In genomic region chr3:15347104-15347736, GRCh38 we compare ENCODE assay signal across 19 cellular contexts. TPM values are rescaled to one million over a fixed set of nuclear protein-coding genes. Genes with fewer than 3 reads are reported as not detected.
A peak's percentile ranks its signal among the peaks of the same experiment; 100 is the strongest.
DNase-seq lines count a peak whose midpoint lies in the region; ATAC-seq and TF ChIP-seq lines count a peak whose summit lies in the region.
"Had no signal": no experiment of that assay in that cellular context is flagged by ENCODE, and none has a peak within 500 bp of the region (broad histone marks: within the 10 kb centered on the region; RNA-seq: fewer than 3 reads in every experiment).

No MANE protein-coding gene starts in this region.

- H3K27me3 Mint-ChIP-seq in activated naive CD4-positive, alpha-beta T cell treated with anti-CD3 and anti-CD28 coated beads, Interleukin-2, amount 10 ng/mL, durations not matched to agents 7 days and 5 days = peaks cover 12% of the 10 kb centered on the region
- no peaks in the 10 kb centered on the region for H3K27me3 Mint-ChIP-seq in central memory CD8-positive, alpha-beta T cell
- no peaks in the 10 kb centered on the region for H3K27me3 Mint-ChIP-seq in type B pancreatic cell

- peak; percentile 35 for DNase-seq in activated naive CD4-positive, alpha-beta T cell treated with anti-CD3 and anti-CD28 coated beads, Interleukin-2, amount 10 ng/mL, durations not matched to agents 7 days and 5 days
- DNase-seq in activated naive CD4-positive, alpha-beta T cell treated with Interleukin-2 at 50 U/mL for 16 hours = no peak
- DNase-seq in OCI-LY7 (ENCODE audit: low spot score) = no peak
- DNase-seq in central memory CD8-positive, alpha-beta T cell (ENCODE audit: low spot score in 2 of 2) = no peak
- DNase-seq in type B pancreatic cell (ENCODE audit: extremely low spot score, unreplicated experiment) = no peak
- no peak for DNase-seq in prostate gland (ENCODE audit: low spot score)
- no peak for DNase-seq in iPS-NIHi11 (ENCODE audit: low spot score)
- no peak for DNase-seq in activated gamma-delta T cell treated with Interleukin-2 at 50 U/mL for 16 hours
- DNase-seq: aorta; mesendoderm; NCI-H1092 treated with DMSO at 0.1 percent for 48 hours; NCI-H2171 treated with DMSO at 0.1 percent for 48 hours; NK-92 treated with Interleukin-12 subunit alpha and Interleukin-12 subunit beta, amount 100 ng/mL, for 24 hours; sigmoid colon; stimulated activated CD4-positive, alpha-beta T cell treated with anti-CD3 and anti-CD28 coated beads, Interleukin-2, amount 100 ng/mL, for 48 hours; stimulated activated CD8-positive, alpha-beta memory T cell treated with anti-CD3 and anti-CD28 coated beads, Interleukin-4, amount 100 ng/mL, for 48 hours; tibial artery had no signal

- peak overlapping the region; percentile 95 for H3K27ac Mint-ChIP-seq in activated naive CD4-positive, alpha-beta T cell treated with anti-CD3 and anti-CD28 coated beads, Interleukin-2, amount 10 ng/mL, durations not matched to agents 7 days and 5 days
- H3K27ac Mint-ChIP-seq in central memory CD8-positive, alpha-beta T cell (ENCODE audit: low read depth) = peak overlapping the region; percentile 75
- H3K27ac Mint-ChIP-seq in type B pancreatic cell = peak overlapping the region; percentile 88

- intact Hi-C loops in OCI-LY7 (cut with micrococcal nuclease; ENCODE audit: unreplicated experiment) (no loop called here), prostate gland (cut with DNase I) (no loop called here)

- H3K9me3 ChIP-seq in OCI-LY7 (ENCODE audit: low read length) = peaks cover 32% of the 10 kb centered on the region; the same call in 1 of the 2 replicates
- H3K9me3 ChIP-seq in prostate gland = no peaks in the 10 kb centered on the region

- H3K36me3 ChIP-seq in OCI-LY7 (ENCODE audit: insufficient read depth, low read length) = no peaks in the 10 kb centered on the region; the same call in 1 of the 2 replicates
- H3K36me3 ChIP-seq in prostate gland = no peaks in the 10 kb centered on the region
- H3K36me3 ChIP-seq: HAP-1, sigmoid colon, tibial artery had no signal

- ATAC-seq in central memory CD8-positive, alpha-beta T cell (replicated peaks; ENCODE audit: extremely low read depth, poor library complexity, severe bottlenecking) = peak; percentile 66

- no peaks in the 10 kb centered on the region for H4K20me1 ChIP-seq in OCI-LY7 (ENCODE audit: insufficient read depth, low read length)

- POLR2A ChIA-PET in OCI-LY7 (lab: Charles Lee) = interaction anchor here (0.6 to 3.4 kb wide), 11 partner anchors 8 to 463 kb away, joined by 3 to 30 read pairs (median 4); partner anchors contain the start of genes CAPN7 and SH3BP5

- H3K4me1 ChIP-seq in OCI-LY7 (ENCODE audit: insufficient read depth, low read length, poor library complexity, severe bottlenecking) = peaks cover 56% of the 10 kb centered on the region
- H3K4me1 ChIP-seq in prostate gland (replicated peaks) = no peaks in the 10 kb centered on the region
- H3K4me1 ChIP-seq: sigmoid colon, tibial artery had no signal

- no TSS peak for BruUV-seq in OCI-LY7 (replicated peaks; lab: Mats Ljungman, UMichigan)

- H3K27ac ChIP-seq in OCI-LY7 (ENCODE audit: low read depth, low read length, poor library complexity, severe bottlenecking) (peak overlapping the region; percentile 91), prostate gland (peak overlapping the region in 1 of 2 donors; percentile 34)
- H3K27ac ChIP-seq: epithelial cell of prostate, sigmoid colon, tibial artery had no signal

- H3K27me3 ChIP-seq in prostate gland (replicated peaks; ENCODE audit: insufficient read depth) = no peaks in the 10 kb centered on the region
- H3K27me3 ChIP-seq: sigmoid colon, tibial artery had no signal

- H3K9me3 Mint-ChIP-seq in activated naive CD4-positive, alpha-beta T cell treated with anti-CD3 and anti-CD28 coated beads, Interleukin-2, amount 10 ng/mL, durations not matched to agents 7 days and 5 days = peaks cover 30% of the 10 kb centered on the region
- peaks cover 6% of the 10 kb centered on the region for H3K9me3 Mint-ChIP-seq in central memory CD8-positive, alpha-beta T cell
- H3K9me3 Mint-ChIP-seq in type B pancreatic cell = peaks cover 10% of the 10 kb centered on the region

- H3K9me2 ChIP-seq in OCI-LY7 (ENCODE audit: insufficient read depth, low read length) = no peaks in the 10 kb centered on the region

- no peak for TF ChIP-seq CTCF in OCI-LY7 (conservative IDR thresholded peaks at IDR 0.05; ENCODE audit: low read length)
- no peak for TF ChIP-seq CTCF in type B pancreatic cell (conservative IDR thresholded peaks at IDR 0.05)
- TF ChIP-seq CTCF in prostate gland (IDR thresholded peaks at IDR 0.05) = no peak

- peaks cover 65% of the 10 kb centered on the region for H3K4me1 Mint-ChIP-seq in activated naive CD4-positive, alpha-beta T cell treated with anti-CD3 and anti-CD28 coated beads, Interleukin-2, amount 10 ng/mL, durations not matched to agents 7 days and 5 days
- peaks cover 32% of the 10 kb centered on the region for H3K4me1 Mint-ChIP-seq in central memory CD8-positive, alpha-beta T cell
- no peaks in the 10 kb centered on the region for H3K4me1 Mint-ChIP-seq in type B pancreatic cell (ENCODE audit: unreplicated experiment)

- no peaks in the 10 kb centered on the region for H3K79me2 ChIP-seq in OCI-LY7 (ENCODE audit: insufficient read depth, low read depth, low read length)

- H3K36me3 Mint-ChIP-seq in activated naive CD4-positive, alpha-beta T cell treated with anti-CD3 and anti-CD28 coated beads, Interleukin-2, amount 10 ng/mL, durations not matched to agents 7 days and 5 days = peaks cover 31% of the 10 kb centered on the region
- H3K36me3 Mint-ChIP-seq in central memory CD8-positive, alpha-beta T cell (ENCODE audit: insufficient read depth) = no peaks in the 10 kb centered on the region
- no peaks in the 10 kb centered on the region for H3K36me3 Mint-ChIP-seq in type B pancreatic cell

- TF ChIP-seq POLR2A in prostate gland (IDR thresholded peaks at IDR 0.05) = no peak

- WGBS in prostate gland = 85% methylated on average over 7 of the region's 7 CpGs

- CTCF ChIA-PET in activated naive CD4-positive, alpha-beta T cell treated with anti-CD3 and anti-CD28 coated beads, Interleukin-2, amount 10 ng/mL, durations not matched to agents 7 days and 5 days (lab: Charles Lee) = interaction anchor here (1.2 to 1.6 kb wide), 2 partner anchors 15 to 24 kb away, joined by 3 to 5 read pairs; partner anchors contain the start of gene SH3BP5
- CTCF ChIA-PET in OCI-LY7 (lab: Charles Lee; ENCODE audit: unreplicated experiment) = no interaction called here

- H3K4me2 ChIP-seq in OCI-LY7 (ENCODE audit: low read length) = peak overlapping the region; percentile 22

- H3K4me3 ChIP-seq in OCI-LY7 (ENCODE audit: low read depth, low read length, poor library complexity, severe bottlenecking) (no peak overlapping the region), prostate gland (no peak overlapping the region)
- H3K4me3 ChIP-seq: HAP-1, sigmoid colon, tibial artery had no signal

- H2AFZ ChIP-seq in OCI-LY7 (ENCODE audit: low read length) = peak overlapping the region; percentile 86

- peak overlapping the region; percentile 42 for H3K4me3 Mint-ChIP-seq in activated naive CD4-positive, alpha-beta T cell treated with anti-CD3 and anti-CD28 coated beads, Interleukin-2, amount 10 ng/mL, durations not matched to agents 7 days and 5 days
- H3K4me3 Mint-ChIP-seq in central memory CD8-positive, alpha-beta T cell = peak overlapping the region; percentile 57
- no peak overlapping the region for H3K4me3 Mint-ChIP-seq in type B pancreatic cell

RNA-seq across cellular contexts. Expression of gene SH3BP5, which starts 14.8 kb away (rescaled TPM):
- total RNA-seq in OCI-LY7 (2014; rRNA removed; shearing (Covaris generic)) = 15.1 and 15.7 TPM in 2 replicates
- 24.8 and 31.3 TPM in 2 replicates for total RNA-seq in OCI-LY7 (2022)
- 31.2 and 33.4 TPM in 2 replicates for total RNA-seq in type B pancreatic cell (ENCODE audit: low replicate concordance)
- total RNA-seq in prostate gland = 10 to 100 TPM; 13.3 to 71.6 TPM
